ENCODE assay signal across 1 cellular context in the genomic region with DNA sequence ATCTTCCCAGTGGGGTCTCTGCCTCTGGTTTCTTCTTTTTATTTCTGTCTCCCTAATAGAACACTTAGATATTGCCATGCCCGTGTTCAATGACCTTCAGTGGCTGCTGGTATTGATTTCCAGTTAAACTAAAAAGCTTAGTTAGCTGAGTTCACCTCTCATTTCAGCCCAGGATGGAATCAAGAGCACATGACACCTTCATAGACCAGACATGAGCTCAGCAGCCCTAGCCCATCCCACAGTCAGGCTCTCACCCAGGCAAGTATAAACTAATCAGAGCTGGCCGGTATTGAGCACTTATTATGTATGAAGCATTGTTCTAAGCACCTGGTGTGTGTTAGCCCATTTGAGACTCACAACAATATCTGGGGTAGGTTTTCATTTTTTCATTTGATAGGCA.
TF ChIP-seq lines count a peak whose summit lies in the region.

No MANE protein-coding gene starts in this region.

TF ChIP-seq in K562, 482 proteins besides CTCF, POLR2A, EP300 and RAD21 (continued from another document):
- TF ChIP-seq, protein P1, sequence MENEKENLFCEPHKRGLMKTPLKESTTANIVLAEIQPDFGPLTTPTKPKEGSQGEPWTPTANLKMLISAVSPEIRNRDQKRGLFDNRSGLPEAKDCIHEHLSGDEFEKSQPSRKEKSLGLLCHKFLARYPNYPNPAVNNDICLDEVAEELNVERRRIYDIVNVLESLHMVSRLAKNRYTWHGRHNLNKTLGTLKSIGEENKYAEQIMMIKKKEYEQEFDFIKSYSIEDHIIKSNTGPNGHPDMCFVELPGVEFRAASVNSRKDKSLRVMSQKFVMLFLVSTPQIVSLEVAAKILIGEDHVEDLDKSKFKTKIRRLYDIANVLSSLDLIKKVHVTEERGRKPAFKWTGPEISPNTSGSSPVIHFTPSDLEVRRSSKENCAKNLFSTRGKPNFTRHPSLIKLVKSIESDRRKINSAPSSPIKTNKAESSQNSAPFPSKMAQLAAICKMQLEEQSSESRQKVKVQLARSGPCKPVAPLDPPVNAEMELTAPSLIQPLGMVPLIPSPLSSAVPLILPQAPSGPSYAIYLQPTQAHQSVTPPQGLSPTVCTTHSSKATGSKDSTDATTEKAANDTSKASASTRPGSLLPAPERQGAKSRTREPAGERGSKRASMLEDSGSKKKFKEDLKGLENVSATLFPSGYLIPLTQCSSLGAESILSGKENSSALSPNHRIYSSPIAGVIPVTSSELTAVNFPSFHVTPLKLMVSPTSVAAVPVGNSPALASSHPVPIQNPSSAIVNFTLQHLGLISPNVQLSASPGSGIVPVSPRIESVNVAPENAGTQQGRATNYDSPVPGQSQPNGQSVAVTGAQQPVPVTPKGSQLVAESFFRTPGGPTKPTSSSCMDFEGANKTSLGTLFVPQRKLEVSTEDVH (IDR thresholded peaks at IDR 0.05; ENCODE audit: low read depth, partially characterized antibody) = no peak
- TF ChIP-seq ZFP36 (IDR thresholded peaks at IDR 0.05; ENCODE audit: low read depth, low read length, partially characterized antibody) (no peak), KLF10 (CRISPR knock-in tag; IDR thresholded peaks at IDR 0.05) (no peak), TARDBP (IDR thresholded peaks at IDR 0.05) (no peak), ZNF143 (CRISPR knock-in tag; IDR thresholded peaks at IDR 0.05) (no peak), STAT5A (IDR thresholded peaks at IDR 0.05; ENCODE audit: borderline replicate concordance, low read length) (no peak), ESRRB (CRISPR knock-in tag; IDR thresholded peaks at IDR 0.05; ENCODE audit: borderline replicate concordance) (no peak), ZNF431 (CRISPR knock-in tag; IDR thresholded peaks at IDR 0.05) (no peak), TAL1 (IDR thresholded peaks at IDR 0.05) (no peak)
- TF ChIP-seq, protein P2, sequence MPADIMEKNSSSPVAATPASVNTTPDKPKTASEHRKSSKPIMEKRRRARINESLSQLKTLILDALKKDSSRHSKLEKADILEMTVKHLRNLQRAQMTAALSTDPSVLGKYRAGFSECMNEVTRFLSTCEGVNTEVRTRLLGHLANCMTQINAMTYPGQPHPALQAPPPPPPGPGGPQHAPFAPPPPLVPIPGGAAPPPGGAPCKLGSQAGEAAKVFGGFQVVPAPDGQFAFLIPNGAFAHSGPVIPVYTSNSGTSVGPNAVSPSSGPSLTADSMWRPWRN (IDR thresholded peaks at IDR 0.05; ENCODE audit: low read depth) = no peak
